ENCODE assay signal across 12 cellular contexts in the genomic region with DNA sequence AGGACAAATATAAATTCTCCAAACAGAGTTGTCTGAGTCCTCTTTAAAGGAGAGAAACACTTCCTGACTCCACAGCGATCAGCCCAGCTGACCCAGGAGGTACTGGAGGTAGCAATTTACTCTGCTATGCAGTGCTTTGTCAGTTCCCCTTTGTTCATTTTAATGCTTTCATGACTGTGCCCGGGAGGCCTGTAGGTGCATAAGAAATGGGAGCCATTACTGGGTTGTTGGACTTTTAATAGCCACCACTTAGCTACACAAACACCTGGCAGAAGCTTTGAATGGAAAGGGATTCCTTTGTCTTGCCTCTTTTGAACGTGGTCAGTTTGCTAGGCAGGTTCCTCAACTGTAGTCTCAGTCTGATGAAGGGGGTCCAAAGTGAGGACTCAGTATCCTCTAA.
"Had no signal": no experiment of that assay in that cellular context is flagged by ENCODE, and none has a peak within 500 bp of the region (broad histone marks: within the 10 kb centered on the region; RNA-seq: fewer than 3 reads in every experiment).

No MANE protein-coding gene starts in this region.

- DNase-seq: activated CD4-positive, alpha-beta T cell treated with anti-CD3 and anti-CD28 coated beads, Interleukin-2, amount 50 U/mL, for 4 hours; activated CD4-positive, CD25-positive, alpha-beta regulatory T cell treated with anti-CD3 and anti-CD28 coated beads, Interleukin-2, amount 50 U/mL, for 72 hours; activated naive CD4-positive, alpha-beta T cell; activated naive CD8-positive, alpha-beta T cell treated with anti-CD3 and anti-CD28 coated beads, Interleukin-2, amount 10 ng/mL, durations not matched to agents 7 days and 5 days; activated T-cell treated with anti-CD3 and anti-CD28 coated beads for 4 hours; effector memory CD4-positive, alpha-beta T cell; foreskin melanocyte; head of caudate nucleus; left ventricle myocardium superior; naive thymus-derived CD8-positive, alpha-beta T cell; stimulated activated CD4-positive, alpha-beta T cell treated with anti-CD3 and anti-CD28 coated beads, Interleukin-12 subunit alpha, Interleukin-12 subunit beta, amount 100 ng/mL, for 4 hours had no signal

- ATAC-seq: left ventricle myocardium superior; naive thymus-derived CD8-positive, alpha-beta T cell; stimulated activated effector memory CD8-positive, alpha-beta T cell treated with anti-CD3 and anti-CD28 coated beads, Interleukin-12 subunit alpha, Interleukin-12 subunit beta, amount 100 ng/mL, for 72 hours had no signal
